Comparison of ENCODE assay signal across 11 cellular contexts in the genomic region with DNA sequence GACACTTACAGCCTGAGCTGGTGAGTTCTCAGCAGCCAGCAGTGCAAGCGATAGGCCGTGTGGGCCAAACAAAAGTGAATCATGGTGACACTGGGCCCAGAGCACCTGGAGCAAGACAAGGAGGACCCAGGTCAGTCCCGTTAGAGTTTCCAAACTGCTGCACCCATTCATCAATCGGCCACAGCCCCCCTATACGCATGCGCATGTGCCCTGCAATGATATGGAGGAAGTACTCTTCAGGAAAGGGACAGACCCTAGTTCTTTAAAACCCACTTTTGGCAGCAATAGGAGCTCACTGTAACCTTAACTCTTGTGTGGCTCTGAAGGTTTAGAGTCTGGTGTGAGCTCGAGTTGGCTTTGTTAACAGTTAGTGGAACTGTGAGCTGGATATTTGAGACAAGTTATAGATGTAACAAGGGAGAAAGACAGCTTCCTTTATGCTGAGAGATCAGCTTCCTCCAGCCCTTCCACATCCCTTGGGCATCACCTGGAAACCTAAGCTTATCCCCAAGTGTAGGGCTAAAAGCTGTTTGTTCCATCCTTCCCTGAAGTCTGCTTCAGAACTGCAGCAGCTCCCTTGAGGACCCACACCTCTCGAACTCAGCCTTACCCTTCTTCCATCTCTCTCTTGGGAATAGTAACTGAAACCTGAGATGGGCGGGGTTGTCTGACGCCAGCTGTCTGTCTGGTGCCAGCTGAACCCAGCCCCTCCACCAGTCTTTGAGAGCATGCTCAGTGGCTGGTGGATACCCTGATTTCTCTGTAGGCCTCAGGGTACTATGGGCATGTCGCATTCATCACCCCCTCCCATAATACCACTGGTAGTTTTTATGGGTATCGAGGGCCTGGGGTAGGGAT. TPM values are rescaled to one million over a fixed set of nuclear protein-coding genes. Genes with fewer than 3 reads are reported as not detected.
DNase-seq lines count a peak whose midpoint lies in the region; ATAC-seq and TF ChIP-seq lines count a peak whose summit lies in the region.
"Had no signal": no experiment of that assay in that cellular context is flagged by ENCODE, and none has a peak within 500 bp of the region (broad histone marks: within the 10 kb centered on the region; RNA-seq: fewer than 3 reads in every experiment).

No MANE protein-coding gene starts in this region.

- no peak overlapping the region for H3K27ac ChIP-seq in iPS-18a (ENCODE audit: low read length)
- no peak overlapping the region for H3K27ac ChIP-seq in tibial artery

- no peak overlapping the region for H3K4me3 Mint-ChIP-seq in HFFc6
- H3K4me3 Mint-ChIP-seq: activated CD4-positive, alpha-beta T cell treated with anti-CD3 and anti-CD28 coated beads, Interleukin-2, amount 10 ng/mL, durations not matched to agents 24 days and 14 days; immature natural killer cell had no signal

- H3K9me3 Mint-ChIP-seq in HFFc6, result no peaks in the 10 kb centered on the region
- H3K9me3 Mint-ChIP-seq: activated CD4-positive, alpha-beta T cell treated with anti-CD3 and anti-CD28 coated beads, Interleukin-2, amount 10 ng/mL, durations not matched to agents 24 days and 14 days; immature natural killer cell had no signal

- H3K36me3 ChIP-seq in iPS-18a (ENCODE audit: control insufficient read depth, low read depth, low read length), result no peaks in the 10 kb centered on the region
- no peaks in the 10 kb centered on the region for H3K36me3 ChIP-seq in tibial artery

- no peak overlapping the region for H3K4me3 ChIP-seq in iPS-18a (ENCODE audit: low read length)
- no peak overlapping the region for H3K4me3 ChIP-seq in tibial artery

- H3K27me3 ChIP-seq in iPS-18a (ENCODE audit: control insufficient read depth, insufficient read depth, low read length) (no peaks in the 10 kb centered on the region), tibial artery (no peaks in the 10 kb centered on the region)

- peaks cover 16% of the 10 kb centered on the region for H3K4me1 Mint-ChIP-seq in HFFc6 (ENCODE audit: low read depth)
- H3K4me1 Mint-ChIP-seq: activated CD4-positive, alpha-beta T cell treated with anti-CD3 and anti-CD28 coated beads, Interleukin-2, amount 10 ng/mL, durations not matched to agents 24 days and 14 days; immature natural killer cell had no signal

- H3K9ac ChIP-seq in iPS-18a (ENCODE audit: low read length), result peak overlapping the region; percentile 3

- no peak for TF ChIP-seq CTCF in HFFc6 (IDR thresholded peaks at IDR 0.05)
- TF ChIP-seq CTCF in tibial artery (IDR thresholded peaks at IDR 0.05), result no peak

- H3K4me1 ChIP-seq in iPS-18a (ENCODE audit: control insufficient read depth, low read depth, low read length), result peaks cover 10% of the 10 kb centered on the region
- H3K4me1 ChIP-seq in tibial artery, result no peaks in the 10 kb centered on the region

- H3K27ac Mint-ChIP-seq in HFFc6, result peak overlapping the region; percentile 18
- H3K27ac Mint-ChIP-seq: activated CD4-positive, alpha-beta T cell treated with anti-CD3 and anti-CD28 coated beads, Interleukin-2, amount 10 ng/mL, durations not matched to agents 24 days and 14 days; immature natural killer cell had no signal

- H3K9me3 ChIP-seq in iPS-18a (ENCODE audit: control insufficient read depth, low read depth, low read length), result no peaks in the 10 kb centered on the region
- H3K9me3 ChIP-seq in tibial artery, result no peaks in the 10 kb centered on the region

- no peaks in the 10 kb centered on the region for H3K36me3 Mint-ChIP-seq in HFFc6 (ENCODE audit: low read depth)
- H3K36me3 Mint-ChIP-seq: immature natural killer cell had no signal

- no peak for ATAC-seq in GM21526 (IDR thresholded peaks at IDR 0.05; ENCODE audit: low FRiP score, unreplicated experiment)

- DNase-seq in DMS79 (lab: John Stamatoyannopoulos, UW) (peak; percentile 8), HFFc6 (no peak), NCI-H510A treated with DMSO at 0.1 percent for 48 hours (lab: John Stamatoyannopoulos, UW) (peak; percentile 99), tibial artery (no peak), OCI-M1 (lab: John Stamatoyannopoulos, UW) (no peak), HuH-7 (ENCODE audit: low spot score) (no peak)
- DNase-seq: activated CD4-positive, alpha-beta T cell treated with anti-CD3 and anti-CD28 coated beads, Interleukin-2, amount 10 ng/mL, durations not matched to agents 24 days and 14 days; immature natural killer cell; NCI-H146 had no signal

- intact Hi-C loops in tibial artery (cut with DNase I; ENCODE audit: low total_unique reads), result no loop called here

- H3K27me3 Mint-ChIP-seq in HFFc6 (ENCODE audit: insufficient read depth), result no peaks in the 10 kb centered on the region
- H3K27me3 Mint-ChIP-seq: activated CD4-positive, alpha-beta T cell treated with anti-CD3 and anti-CD28 coated beads, Interleukin-2, amount 10 ng/mL, durations not matched to agents 24 days and 14 days had no signal

RNA-seq across cellular contexts. Expression of gene NMNAT1, which starts 17.7 kb away (rescaled TPM):
- total RNA-seq in HFFc6 (2021; fragmentation: NEBNext Ultra II Directional; extraction: Animal tissue kit (Norgen Biotek cat#: 25700)), result 10 to 100 TPM; 12.9 to 16.0 (median 14.8) TPM

RNA-seq across cellular contexts. Expression of gene LZIC, which starts 17.7 kb away (rescaled TPM):
- 10 to 100 TPM; 28.0 to 34.8 (median 30.9) TPM for total RNA-seq in HFFc6 (2021; fragmentation: NEBNext Ultra II Directional; extraction: Animal tissue kit (Norgen Biotek cat#: 25700))

RNA-seq across cellular contexts. Expression of gene RBP7, which starts 36.1 kb away (rescaled TPM):
- under 1 TPM in 4 of 6 experiments, not detected in 2; 0.37 to 0.76 (median 0.47) TPM for total RNA-seq in HFFc6 (2021; fragmentation: NEBNext Ultra II Directional; extraction: Animal tissue kit (Norgen Biotek cat#: 25700))
- total RNA-seq: activated CD4-positive, alpha-beta T cell treated with anti-CD3 and anti-CD28 coated beads, Interleukin-2, amount 10 ng/mL, durations not matched to agents 24 days and 14 days had no signal

RNA-seq across cellular contexts. Expression of gene CTNNBIP1, which starts 50.9 kb away (rescaled TPM):
- 10 to 100 TPM; 19.7 to 25.5 (median 21.4) TPM for total RNA-seq in HFFc6 (2021; fragmentation: NEBNext Ultra II Directional; extraction: Animal tissue kit (Norgen Biotek cat#: 25700))

Comparison
In these comparisons a context has a peak if more than half of its experiments do, and no peak if none do; other contexts are left out.
1. DNase-seq: peak in DMS79 (single experiment) and NCI-H510A treated with DMSO at 0.1 percent for 48 hours (single experiment); none in HFFc6 (single experiment), tibial artery (0 of 2), OCI-M1 (single experiment) and HuH-7 (single experiment).